16 cellular contexts compared by ENCODE assay signal in genomic region chr19:1327125-1327524, GRCh38. TPM values are rescaled to one million over a fixed set of nuclear protein-coding genes. Genes with fewer than 3 reads are reported as not detected.
A peak's percentile ranks its signal among the peaks of the same experiment; 100 is the strongest.
DNase-seq lines count a peak whose midpoint lies in the region; ATAC-seq, FAIRE-seq and TF ChIP-seq lines count a peak whose summit lies in the region.
"Had no signal": no experiment of that assay in that cellular context is flagged by ENCODE, and none has a peak within 500 bp of the region (broad histone marks: within the 10 kb centered on the region; RNA-seq: fewer than 3 reads in every experiment).

No MANE protein-coding gene starts in this region.

- no peaks in the 10 kb centered on the region for H3K36me3 ChIP-seq in H7 (replicated peaks; ENCODE audit: control insufficient read depth, insufficient read depth, low read length)
- H3K36me3 ChIP-seq: SJCRH30 had no signal

- H3K27ac ChIP-seq in foreskin keratinocyte, result no peak overlapping the region
- H3K27ac ChIP-seq: SJCRH30 had no signal

- H3K27me3 ChIP-seq in H7 (ENCODE audit: control insufficient read depth, insufficient read depth, low read length), result no peaks in the 10 kb centered on the region
- peaks cover 14% of the 10 kb centered on the region for H3K27me3 ChIP-seq in foreskin keratinocyte

- DNase-seq in GM12892 (ENCODE audit: insufficient read length) (peak; percentile 22), H7 (peak; percentile 69), glutamatergic neuron (no peak), foreskin keratinocyte (no peak), GM10248 (ENCODE audit: extremely low spot score) (no peak)
- DNase-seq: DMS79 treated with DMSO at 0.1 percent for 48 hours, KG1, MV-4-11, NCI-H187 treated with DMSO at 0.1 percent for 48 hours, NCI-H226, NCI-H524, NCI-H82, SJCRH30 had no signal

- TF ChIP-seq CTCF in glutamatergic neuron (IDR thresholded peaks at IDR 0.05; ENCODE audit: partially characterized antibody, unreplicated experiment) (no peak), foreskin keratinocyte (conservative IDR thresholded peaks at IDR 0.05) (no peak), GM10248 (IDR thresholded peaks at IDR 0.05; ENCODE audit: control extremely low read depth, extremely low read depth, low read depth, missing control alignments) (no peak)

- peaks cover 8% of the 10 kb centered on the region for H3K27me3 Mint-ChIP-seq in glutamatergic neuron (ENCODE audit: unreplicated experiment)

- TF ChIP-seq POLR2A in GM12892 (IDR thresholded peaks at IDR 0.05; ENCODE audit: low read depth, low read length), result no peak

- peaks cover 13% of the 10 kb centered on the region for H3K9me3 Mint-ChIP-seq in glutamatergic neuron (ENCODE audit: unreplicated experiment)
- H3K9me3 Mint-ChIP-seq: T-helper 1 cell treated with Interleukin-12 subunit alpha and Interleukin-12 subunit beta and Interleukin-4 antibody, amounts not matched to agents 30 μg/mL and 1 μg/mL, for 36 hours had no signal

- H3K4me3 ChIP-seq in H7 (ENCODE audit: insufficient read depth, low read depth, low read length), result no peak overlapping the region
- H3K4me3 ChIP-seq: SJCRH30 had no signal

- ATAC-seq in foreskin keratinocyte, result no peak

- POLR2A ChIA-PET in GM10248 (lab: Yijun Ruan, JAX), result no interaction called here

- peaks cover 24% of the 10 kb centered on the region for H3K4me1 Mint-ChIP-seq in glutamatergic neuron (ENCODE audit: low read depth, unreplicated experiment)

- no peak for FAIRE-seq in GM12892 (lab: Jason Lieb, UNC)
- FAIRE-seq: H1 had no signal

- peak overlapping the region; percentile 60 for H3K4me3 Mint-ChIP-seq in glutamatergic neuron (ENCODE audit: unreplicated experiment)
- H3K4me3 Mint-ChIP-seq: CD14-positive monocyte; T-helper 1 cell treated with Interleukin-12 subunit alpha and Interleukin-12 subunit beta and Interleukin-4 antibody, amounts not matched to agents 30 μg/mL and 1 μg/mL, for 36 hours had no signal

- no peaks in the 10 kb centered on the region for H3K4me1 ChIP-seq in foreskin keratinocyte

- H3K27ac Mint-ChIP-seq in glutamatergic neuron (ENCODE audit: unreplicated experiment), result peak overlapping the region; percentile 82
- H3K27ac Mint-ChIP-seq: CD14-positive monocyte; T-helper 1 cell treated with Interleukin-12 subunit alpha and Interleukin-12 subunit beta and Interleukin-4 antibody, amounts not matched to agents 30 μg/mL and 1 μg/mL, for 36 hours had no signal

- no peaks in the 10 kb centered on the region for H3K36me3 Mint-ChIP-seq in glutamatergic neuron (ENCODE audit: unreplicated experiment)
- H3K36me3 Mint-ChIP-seq: CD14-positive monocyte had no signal

- CTCF ChIA-PET in GM10248 (lab: Yijun Ruan, JAX), result no interaction called here

RNA-seq across cellular contexts. Expression of gene EFNA2, which starts 41.5 kb away (rescaled TPM):
- not detected for polyA plus RNA-seq in GM12892 (2012; ENCODE audit: missing spikeins)
- 12.4 and 20.2 TPM in 2 replicates for total RNA-seq in H7 (2014; rRNA removed; shearing (Covaris generic))
- total RNA-seq in glutamatergic neuron (ENCODE audit: unreplicated experiment) (61.4 TPM), foreskin keratinocyte (not detected in 2 replicates)
- not detected in 2 replicates for polyA plus RNA-seq in foreskin keratinocyte
- polyA plus RNA-seq: CD14-positive monocyte had no signal

RNA-seq across cellular contexts. Expression of gene FAM174C, which starts 51.8 kb away (rescaled TPM):
- 20.2 TPM for polyA plus RNA-seq in GM12892 (2012; ENCODE audit: missing spikeins)
- 78.0 and 83.1 TPM in 2 replicates for total RNA-seq in H7 (2014; rRNA removed; shearing (Covaris generic))
- 17.3 TPM for total RNA-seq in glutamatergic neuron (ENCODE audit: unreplicated experiment)
- 48.1 and 50.9 TPM in 2 replicates for total RNA-seq in foreskin keratinocyte
- polyA plus RNA-seq in foreskin keratinocyte, result 79.6 and 91.6 TPM in 2 replicates

RNA-seq across cellular contexts. Expression of gene NDUFS7, which starts 56.6 kb away (rescaled TPM):
- polyA plus RNA-seq in GM12892 (2012; ENCODE audit: missing spikeins), result 13.5 TPM
- total RNA-seq in H7 (2014; rRNA removed; shearing (Covaris generic)), result 125 and 140 TPM in 2 replicates
- total RNA-seq in glutamatergic neuron (ENCODE audit: unreplicated experiment) (123 TPM), foreskin keratinocyte (80.0 and 81.3 TPM in 2 replicates)
- 115 and 132 TPM in 2 replicates for polyA plus RNA-seq in foreskin keratinocyte

RNA-seq across cellular contexts. Expression of gene CIRBP, which starts 58.0 kb away (rescaled TPM):
- polyA plus RNA-seq in GM12892 (2012; ENCODE audit: missing spikeins), result 276 TPM
- 219 and 221 TPM in 2 replicates for total RNA-seq in H7 (2014; rRNA removed; shearing (Covaris generic))
- 341 TPM for total RNA-seq in glutamatergic neuron (ENCODE audit: unreplicated experiment)
- total RNA-seq in foreskin keratinocyte, result 95.4 and 99.9 TPM in 2 replicates
- 128 and 129 TPM in 2 replicates for polyA plus RNA-seq in foreskin keratinocyte

Comparison
In these comparisons a context has a peak if more than half of its experiments do, and no peak if none do; other contexts are left out.
1. DNase-seq: peak in GM12892 (single experiment) and H7 (single experiment); none in glutamatergic neuron (single experiment), foreskin keratinocyte (0 of 2) and GM10248 (single experiment).
2. RNA of gene EFNA2, which starts 41.5 kb away (total RNA-seq): 61.4 TPM in glutamatergic neuron (single experiment) and 12.4 to 20.2 TPM in H7; not detected in foreskin keratinocyte; every median in the first group is over 10 times any median in the second.